In genomic region chr16:3467182-3467581, GRCh38 we compare ENCODE assay signal across 1 cellular context.
TF ChIP-seq lines count a peak whose summit lies in the region.

No MANE protein-coding gene starts in this region.

TF ChIP-seq in GM12878, 131 proteins besides CTCF, POLR2A, EP300 and RAD21:
- TF ChIP-seq PBX3 (IDR thresholded peaks at IDR 0.05; ENCODE audit: insufficient replicate concordance, low read depth, low read length) (no peak), RFX5 (IDR thresholded peaks at IDR 0.05; ENCODE audit: low read depth, low read length) (no peak), NKRF (conservative IDR thresholded peaks at IDR 0.05) (no peak)
TF ChIP-seq in GM12878: peak in this region for 0.
